ENCODE assay signal across 17 cellular contexts in the genomic region with DNA sequence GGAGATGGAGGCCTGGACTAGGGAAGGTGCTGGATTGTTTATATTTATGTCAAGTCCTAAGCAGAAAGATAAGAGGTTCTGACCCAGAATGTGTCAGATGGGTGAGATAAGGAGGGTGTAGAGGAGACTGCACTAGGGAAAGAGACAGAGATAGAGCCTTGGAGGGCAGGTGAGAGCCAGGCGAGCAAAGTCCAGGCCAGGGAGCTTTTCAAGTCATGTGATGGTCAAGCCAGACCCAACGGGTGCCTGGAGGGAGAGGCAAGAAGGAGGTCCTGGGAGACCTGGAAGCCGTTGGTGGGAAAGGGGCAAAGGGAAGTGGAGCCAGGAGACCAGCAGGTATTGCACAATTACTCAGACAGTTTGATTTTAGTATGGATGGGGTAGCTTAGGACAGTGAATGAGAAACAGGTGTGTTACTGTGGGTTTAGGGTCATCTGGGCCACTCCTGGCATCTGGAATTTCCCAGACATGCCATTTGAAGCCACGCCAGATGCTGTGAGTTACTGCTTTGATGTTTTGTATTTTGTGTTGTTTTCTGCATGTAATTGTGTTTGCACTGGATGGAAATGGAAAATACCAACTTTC. TPM values are rescaled to one million over a fixed set of nuclear protein-coding genes. Genes with fewer than 3 reads are reported as not detected.
DNase-seq lines count a peak whose midpoint lies in the region; ATAC-seq and TF ChIP-seq lines count a peak whose summit lies in the region.
"Had no signal": no experiment of that assay in that cellular context is flagged by ENCODE, and none has a peak within 500 bp of the region (broad histone marks: within the 10 kb centered on the region; RNA-seq: fewer than 3 reads in every experiment).

No MANE protein-coding gene starts in this region.

- H3K36me3 Mint-ChIP-seq in activated T-cell treated with anti-CD3 and anti-CD28 coated beads, Interleukin-2, amount 50 U/mL, for 72 hours (ENCODE audit: insufficient read depth in 2 of 2), result peaks cover 4 to 5% of the 10 kb centered on the region in 2 donors
- peaks cover 44% of the 10 kb centered on the region for H3K36me3 Mint-ChIP-seq in effector memory CD8-positive, alpha-beta T cell (ENCODE audit: insufficient read depth)
- H3K36me3 Mint-ChIP-seq in progenitor cell of endocrine pancreas (ENCODE audit: insufficient read depth), result no peaks in the 10 kb centered on the region

- TF ChIP-seq CTCF in progenitor cell of endocrine pancreas (IDR thresholded peaks at IDR 0.05; ENCODE audit: unreplicated experiment), result no peak

- no peaks in the 10 kb centered on the region for H3K27me3 Mint-ChIP-seq in activated T-cell treated with anti-CD3 and anti-CD28 coated beads, Interleukin-2, amount 50 U/mL, for 72 hours (ENCODE audit: low read depth)
- no peaks in the 10 kb centered on the region for H3K27me3 Mint-ChIP-seq in effector memory CD8-positive, alpha-beta T cell
- no peaks in the 10 kb centered on the region for H3K27me3 Mint-ChIP-seq in progenitor cell of endocrine pancreas
- H3K27me3 Mint-ChIP-seq: type B pancreatic cell had no signal

- H3K27ac Mint-ChIP-seq in activated T-cell treated with anti-CD3 and anti-CD28 coated beads, Interleukin-2, amount 50 U/mL, for 72 hours, result peak overlapping the region; percentile 64
- H3K27ac Mint-ChIP-seq in effector memory CD8-positive, alpha-beta T cell, result peak overlapping the region; percentile 5 to 51
- peak overlapping the region; percentile 30 for H3K27ac Mint-ChIP-seq in progenitor cell of endocrine pancreas
- H3K27ac Mint-ChIP-seq: nephron, type B pancreatic cell had no signal

- no peaks in the 10 kb centered on the region for H3K9me3 Mint-ChIP-seq in activated T-cell treated with anti-CD3 and anti-CD28 coated beads, Interleukin-2, amount 50 U/mL, for 72 hours
- H3K9me3 Mint-ChIP-seq in effector memory CD8-positive, alpha-beta T cell, result no peaks in the 10 kb centered on the region
- H3K9me3 Mint-ChIP-seq in progenitor cell of endocrine pancreas (ENCODE audit: low read depth), result no peaks in the 10 kb centered on the region
- H3K9me3 Mint-ChIP-seq: nephron, type B pancreatic cell had no signal

- ATAC-seq in activated T-cell treated with anti-CD3 and anti-CD28 coated beads, Interleukin-2, amount 50 U/mL, for 72 hours (replicated peaks in 1 of 2), result no peak
- no peak for ATAC-seq in effector memory CD8-positive, alpha-beta T cell (replicated peaks)
- no peak for ATAC-seq in GM18870 (IDR thresholded peaks at IDR 0.05; ENCODE audit: unreplicated experiment)
- ATAC-seq: left lung, right cardiac atrium had no signal

- no peak overlapping the region for H3K4me3 Mint-ChIP-seq in activated T-cell treated with anti-CD3 and anti-CD28 coated beads, Interleukin-2, amount 50 U/mL, for 72 hours
- no peak overlapping the region for H3K4me3 Mint-ChIP-seq in effector memory CD8-positive, alpha-beta T cell
- H3K4me3 Mint-ChIP-seq in progenitor cell of endocrine pancreas (ENCODE audit: low read depth), result no peak overlapping the region
- H3K4me3 Mint-ChIP-seq: nephron had no signal

- no peak for DNase-seq in activated T-cell treated with anti-CD3 and anti-CD28 coated beads, Interleukin-2, amount 50 U/mL, for 72 hours
- no peak for DNase-seq in activated T-cell treated with anti-CD3 and anti-CD28 coated beads for 4 hours
- peak; percentile 10 for DNase-seq in LHCN-M2 (ENCODE audit: low read depth)
- DNase-seq in effector memory CD8-positive, alpha-beta T cell, result no peak
- DNase-seq in progenitor cell of endocrine pancreas (ENCODE audit: low spot score, unreplicated experiment), result no peak
- no peak for DNase-seq in stimulated activated CD8-positive, alpha-beta memory T cell treated with anti-CD3 and anti-CD28 coated beads, Interleukin-4, amount 100 ng/mL, for 48 hours
- DNase-seq in NCI-H2029 treated with DMSO at 0.1 percent for 48 hours (lab: John Stamatoyannopoulos, UW), result no peak
- DNase-seq: ACHN; activated effector memory CD4-positive, alpha-beta T cell treated with anti-CD3 and anti-CD28 coated beads, Interleukin-2, amount 50 U/mL, for 16 hours; left lung; NCI-H2171 treated with DMSO at 0.1 percent for 48 hours; right cardiac atrium; SHP77; T1000 had no signal

- H3K4me1 Mint-ChIP-seq in activated T-cell treated with anti-CD3 and anti-CD28 coated beads, Interleukin-2, amount 50 U/mL, for 72 hours (ENCODE audit: low read depth), result peaks cover 58% of the 10 kb centered on the region
- peaks cover 26 to 46% of the 10 kb centered on the region in 2 donors for H3K4me1 Mint-ChIP-seq in effector memory CD8-positive, alpha-beta T cell (ENCODE audit: low read depth in 2 of 2)
- H3K4me1 Mint-ChIP-seq in progenitor cell of endocrine pancreas (ENCODE audit: low read depth), result peaks cover 21% of the 10 kb centered on the region

RNA-seq across cellular contexts. Expression of gene SECISBP2, which starts 5.0 kb away (rescaled TPM):
- total RNA-seq in activated T-cell treated with anti-CD3 and anti-CD28 coated beads, Interleukin-2, amount 50 U/mL, for 72 hours, result 10 to 100 TPM; 41.6 to 47.0 TPM
- total RNA-seq in LHCN-M2 (2014; rRNA removed) (16.5 and 23.6 TPM in 2 replicates), progenitor cell of endocrine pancreas (73.5 and 75.7 TPM in 2 replicates)
- 8.6 TPM for polyA plus RNA-seq in LHCN-M2 (2012)

RNA-seq across cellular contexts. Expression of gene CKS2, which starts 12.4 kb away (rescaled TPM):
- total RNA-seq in activated T-cell treated with anti-CD3 and anti-CD28 coated beads, Interleukin-2, amount 50 U/mL, for 72 hours, result 100 to 1,000 TPM; 145 to 155 TPM
- total RNA-seq in LHCN-M2 (2014; rRNA removed), result 194 and 265 TPM in 2 replicates
- polyA plus RNA-seq in LHCN-M2 (2012), result 201 TPM
- total RNA-seq in progenitor cell of endocrine pancreas, result 98.7 and 99.1 TPM in 2 replicates
